In the genomic region with DNA sequence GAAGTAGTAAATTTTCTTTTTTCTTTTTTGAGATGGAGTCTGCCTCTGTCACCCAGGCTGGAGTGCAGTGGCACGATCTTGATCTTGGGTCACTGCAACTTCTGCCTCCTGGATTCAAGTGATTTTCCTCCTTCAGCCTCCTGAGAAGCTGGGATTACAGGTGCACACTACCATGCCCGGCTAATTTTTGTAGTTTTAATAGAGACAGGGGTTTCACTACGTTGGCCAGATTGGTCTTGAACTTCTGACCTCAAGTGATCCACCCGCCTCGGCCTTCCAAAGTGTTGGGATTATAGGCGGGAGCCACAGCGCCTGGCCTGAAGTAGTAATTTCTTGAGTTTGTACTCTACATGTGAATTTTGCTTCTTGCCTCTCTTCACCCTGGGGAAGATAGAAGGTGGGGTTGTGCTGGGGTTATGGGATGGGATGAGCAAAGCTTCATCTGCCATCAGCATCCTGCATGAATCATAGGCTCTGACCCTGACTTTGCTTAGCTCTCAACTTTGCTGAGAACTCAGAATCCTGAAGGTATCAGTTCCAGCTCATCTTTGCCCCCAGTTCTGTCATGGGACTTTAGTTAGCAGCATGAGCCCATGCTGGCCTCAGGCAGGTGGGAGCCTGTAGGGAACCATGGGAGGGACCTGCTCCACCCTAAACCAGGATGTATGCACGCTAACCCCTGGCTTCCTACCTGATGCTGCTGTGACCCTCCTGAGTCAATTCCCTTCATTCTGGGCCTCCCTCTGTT, we compare ENCODE assay signal across 25 cellular contexts. TPM values are rescaled to one million over a fixed set of nuclear protein-coding genes. Genes with fewer than 3 reads are reported as not detected.
DNase-seq lines count a peak whose midpoint lies in the region; ATAC-seq, FAIRE-seq and TF ChIP-seq lines count a peak whose summit lies in the region.
"Had no signal": no experiment of that assay in that cellular context is flagged by ENCODE, and none has a peak within 500 bp of the region (broad histone marks: within the 10 kb centered on the region; RNA-seq: fewer than 3 reads in every experiment).

No MANE protein-coding gene starts in this region.

- FAIRE-seq in bronchial epithelial cell (lab: Jason Lieb, UNC) = no peak
- FAIRE-seq: A204.1, G401.6, GM12892, GM18507, HTR-8/SVneo had no signal

- DNase-seq in bronchial epithelial cell (ENCODE audit: low read depth) (peak; percentile 22), esophagus muscularis mucosa (ENCODE audit: extremely low spot score) (peak; percentile 87), left lung (no peak), vagina (ENCODE audit: extremely low spot score in 2 of 2) (peak; percentile 42 to 77), NCI-H128 (lab: John Stamatoyannopoulos, UW; ENCODE audit: unreplicated experiment) (no peak), mesendoderm (no peak)
- DNase-seq: ACHN; BE2C; C1 segment of cervical spinal cord; CD4-positive, CD25-positive, alpha-beta regulatory T cell; CD8-positive, alpha-beta memory T cell; COR-L47; DMS 273 treated with DMSO at 0.1 percent for 48 hours; DND-41; EL; GM23248; IMR-90 had no signal

- no peak overlapping the region for H2BK15ac ChIP-seq in mesendoderm (replicated peaks; ENCODE audit: low read depth)

- H3K4me3 ChIP-seq in bronchial epithelial cell (ENCODE audit: low read depth, low read length) = no peak overlapping the region
- H3K4me3 ChIP-seq in esophagus muscularis mucosa = no peak overlapping the region
- H3K4me3 ChIP-seq in left lung = no peak overlapping the region
- H3K4me3 ChIP-seq in vagina = no peak overlapping the region
- no peak overlapping the region for H3K4me3 ChIP-seq in mesendoderm (ENCODE audit: low read length)
- H3K4me3 ChIP-seq: GM23248, HAP-1 had no signal

- intact Hi-C loops in esophagus muscularis mucosa (cut with DNase I) (no loop called here), left lung (cut with DNase I) (no loop called here), vagina (cut with DNase I) (no loop called here)

- peaks cover 4 to 8% (median 6%) of the 10 kb centered on the region in 4 donors for H3K4me1 ChIP-seq in esophagus muscularis mucosa
- peaks cover 0 to 8% of the 10 kb centered on the region in 2 donors for H3K4me1 ChIP-seq in left lung
- H3K4me1 ChIP-seq in vagina = no peaks in the 10 kb centered on the region
- H3K4me1 ChIP-seq in mesendoderm (ENCODE audit: control insufficient read depth, low read depth, low read length) = no peaks in the 10 kb centered on the region
- H3K4me1 ChIP-seq: BE2C, HAP-1 had no signal

- H3K56ac ChIP-seq in mesendoderm (ENCODE audit: low read length) = no peak overlapping the region

- no peaks in the 10 kb centered on the region for H3K79me2 ChIP-seq in mesendoderm (ENCODE audit: control insufficient read depth, insufficient read depth, low read length)

- no peaks in the 10 kb centered on the region for H3K27me3 ChIP-seq in bronchial epithelial cell (ENCODE audit: control insufficient read depth, insufficient read depth, low read length)
- H3K27me3 ChIP-seq in esophagus muscularis mucosa = no peaks in the 10 kb centered on the region
- H3K27me3 ChIP-seq in left lung = no peaks in the 10 kb centered on the region
- H3K27me3 ChIP-seq in vagina = no peaks in the 10 kb centered on the region
- H3K27me3 ChIP-seq in mesendoderm (ENCODE audit: insufficient read depth, low read length, poor library complexity) = no peaks in the 10 kb centered on the region

- H3K79me1 ChIP-seq in mesendoderm (ENCODE audit: low read length) = no peaks in the 10 kb centered on the region

- TF ChIP-seq POLR2A in esophagus muscularis mucosa (IDR thresholded peaks at IDR 0.05; ENCODE audit: low read depth) (no peak), vagina (IDR thresholded peaks at IDR 0.05) (no peak)

- peak; percentile 29 for ATAC-seq in left lung
- no peak for ATAC-seq in HG03460 (IDR thresholded peaks at IDR 0.05; ENCODE audit: unreplicated experiment)

- H3K27ac ChIP-seq in esophagus muscularis mucosa (replicated peaks in 1 of 4) (no peak overlapping the region), left lung (no peak overlapping the region), vagina (no peak overlapping the region), mesendoderm (ENCODE audit: low read depth, low read length) (no peak overlapping the region)
- H3K27ac ChIP-seq: GM23248 had no signal

- 88% methylated on average over 7 of the region's 8 CpGs for WGBS in esophagus muscularis mucosa
- no CpG with 5 or more reads among the region's 8 CpGs for WGBS in mesendoderm (ENCODE audit: extremely low coverage, insufficient coverage, low lambda C conversion rate)

- H3K4ac ChIP-seq in mesendoderm (ENCODE audit: low read depth, low read length) = no peak overlapping the region

- H2AK5ac ChIP-seq in mesendoderm (ENCODE audit: low read length) = no peak overlapping the region

- no peak overlapping the region for H2BK120ac ChIP-seq in mesendoderm (ENCODE audit: low read depth, low read length)

- no peak for TF ChIP-seq CTCF in bronchial epithelial cell (IDR thresholded peaks at IDR 0.05; ENCODE audit: insufficient read depth, low read length, severe bottlenecking)
- TF ChIP-seq CTCF in esophagus muscularis mucosa (IDR thresholded peaks at IDR 0.05) = no peak
- TF ChIP-seq CTCF in left lung (IDR thresholded peaks at IDR 0.05) = no peak
- TF ChIP-seq CTCF in vagina (IDR thresholded peaks at IDR 0.05) = no peak

- H3K18ac ChIP-seq in mesendoderm (ENCODE audit: low read length) = no peak overlapping the region

- H3K9ac ChIP-seq in mesendoderm (ENCODE audit: low read length) = no peak overlapping the region
- H3K9ac ChIP-seq: GM23248 had no signal

- no peaks in the 10 kb centered on the region for H3K9me3 ChIP-seq in esophagus muscularis mucosa
- H3K9me3 ChIP-seq in left lung = no peaks in the 10 kb centered on the region
- H3K9me3 ChIP-seq in vagina = no peaks in the 10 kb centered on the region
- H3K9me3 ChIP-seq: BE2C, HAP-1 had no signal

- H3K4me2 ChIP-seq in mesendoderm (ENCODE audit: low read length) = no peak overlapping the region

- no peak overlapping the region for H3K23ac ChIP-seq in mesendoderm (ENCODE audit: low read length)

- no peak overlapping the region for H4K5ac ChIP-seq in mesendoderm (ENCODE audit: low read length)

- no peak overlapping the region for H4K8ac ChIP-seq in mesendoderm (ENCODE audit: low read depth, low read length)

- TF ChIP-seq EP300 in esophagus muscularis mucosa (IDR thresholded peaks at IDR 0.05) = no peak

- H3K36me3 ChIP-seq in bronchial epithelial cell (ENCODE audit: control insufficient read depth, insufficient read depth, low read length) (no peaks in the 10 kb centered on the region), esophagus muscularis mucosa (no peaks in the 10 kb centered on the region), left lung (no peaks in the 10 kb centered on the region), vagina (no peaks in the 10 kb centered on the region), mesendoderm (ENCODE audit: control insufficient read depth, insufficient read depth, low read length) (no peaks in the 10 kb centered on the region)
- H3K36me3 ChIP-seq: BE2C, HAP-1 had no signal

- no peak overlapping the region for H2BK5ac ChIP-seq in mesendoderm (ENCODE audit: low read length)

RNA-seq across cellular contexts. Expression of a gene that starts 9.3 kb away (rescaled TPM):
- total RNA-seq in bronchial epithelial cell = not detected in 2 replicates
- total RNA-seq in esophagus muscularis mucosa = 100 to 1,000 TPM in 2 of 4 donors, 10 to 100 TPM in 2; 53.6 to 271 (median 119) TPM
- total RNA-seq in left lung = 100 to 1,000 TPM in 1 of 2 donors, 10 to 100 TPM in 1; 39.1 to 136 TPM
- 174 TPM for total RNA-seq in vagina
- polyA plus RNA-seq in mesendoderm (2013, experiment 1 of 2) = not detected
- not detected for polyA plus RNA-seq in mesendoderm (2013, experiment 2 of 2)
- total RNA-seq: CD4-positive, CD25-positive, alpha-beta regulatory T cell; CD8-positive, alpha-beta memory T cell; GM23248; H4; IMR-90 had no signal
- polyA plus RNA-seq: CD4-positive, CD25-positive, alpha-beta regulatory T cell; CD8-positive, alpha-beta memory T cell; GM23248; IMR-90 had no signal

RNA-seq across cellular contexts. Expression of a gene that starts 28.1 kb away (rescaled TPM):
- total RNA-seq in bronchial epithelial cell (not detected in 2 replicates), esophagus muscularis mucosa (under 1 TPM in 2 of 4 donors, not detected in 2; 0.57 to 0.71 TPM), left lung (10 to 100 TPM in 1 of 2 donors, 1 to 10 TPM in 1; 1.2 to 36.3 TPM), vagina (3.7 TPM)
- not detected for polyA plus RNA-seq in mesendoderm (2013, experiment 1 of 2)
- not detected for polyA plus RNA-seq in mesendoderm (2013, experiment 2 of 2)
- total RNA-seq: CD4-positive, CD25-positive, alpha-beta regulatory T cell; CD8-positive, alpha-beta memory T cell; GM23248; H4; IMR-90 had no signal
- polyA plus RNA-seq: CD4-positive, CD25-positive, alpha-beta regulatory T cell; CD8-positive, alpha-beta memory T cell; GM23248; IMR-90 had no signal

RNA-seq across cellular contexts. Expression of a gene that starts 56.7 kb away (rescaled TPM):
- total RNA-seq in bronchial epithelial cell = 0.26 TPM in 1 of 2 replicates, not detected in the other
- not detected for total RNA-seq in esophagus muscularis mucosa
- total RNA-seq in left lung = under 1 TPM in 1 of 2 donors, not detected in 1; 0.67 TPM
- total RNA-seq in vagina = not detected
- polyA plus RNA-seq in mesendoderm (2013, experiment 1 of 2) = 0.42 TPM
- polyA plus RNA-seq in mesendoderm (2013, experiment 2 of 2) = 0.08 TPM
- total RNA-seq: CD4-positive, CD25-positive, alpha-beta regulatory T cell; GM23248; H4 had no signal
- polyA plus RNA-seq: CD8-positive, alpha-beta memory T cell had no signal

Comparison
In these comparisons a context has a peak if more than half of its experiments do, and no peak if none do; other contexts are left out.
1. DNase-seq: peak in bronchial epithelial cell (single experiment), esophagus muscularis mucosa (single experiment) and vagina (2 of 2); none in left lung (0 of 2), NCI-H128 (single experiment) and mesendoderm (single experiment).
2. RNA of a gene that starts 9.3 kb away (total RNA-seq): 174 TPM in vagina (single experiment), 53.6 to 271 TPM in esophagus muscularis mucosa and 39.1 to 136 TPM in left lung; not detected in bronchial epithelial cell; every median in the first group is over 10 times any median in the second.